In genomic region chr7:73978681-73979563, GRCh38 we compare ENCODE assay signal across 7 cellular contexts. TPM values are rescaled to one million over a fixed set of nuclear protein-coding genes. Genes with fewer than 3 reads are reported as not detected.
DNase-seq lines count a peak whose midpoint lies in the region; ATAC-seq and TF ChIP-seq lines count a peak whose summit lies in the region.

No MANE protein-coding gene starts in this region.

- H3K9me3 Mint-ChIP-seq in dendritic cell treated with granulocyte-macrophage colony-stimulating factor and Interleukin-4, amounts not matched to agents 40 ng/mL and 50 ng/mL, for 4 days, result no peaks in the 10 kb centered on the region
- peaks cover 0 to 4% (median 0%) of the 10 kb centered on the region in 7 donors for H3K9me3 Mint-ChIP-seq in naive B cell
- no peaks in the 10 kb centered on the region for H3K9me3 Mint-ChIP-seq in CD8-positive, alpha-beta T cell

- H3K27ac Mint-ChIP-seq in dendritic cell treated with granulocyte-macrophage colony-stimulating factor and Interleukin-4, amounts not matched to agents 40 ng/mL and 50 ng/mL, for 4 days, result peak overlapping the region; percentile 79
- no peak overlapping the region for H3K27ac Mint-ChIP-seq in naive B cell
- no peak overlapping the region for H3K27ac Mint-ChIP-seq in CD8-positive, alpha-beta T cell

- intact Hi-C loops in dendritic cell treated with granulocyte-macrophage colony-stimulating factor and Interleukin-4, amounts not matched to agents 40 ng/mL and 50 ng/mL, for 4 days (cut with micrococcal nuclease), result no loop called here
- intact Hi-C loops in CD8-positive, alpha-beta T cell (cut with DNase I, micrococcal nuclease), result no loop called here

- no peaks in the 10 kb centered on the region for H3K36me3 Mint-ChIP-seq in dendritic cell treated with granulocyte-macrophage colony-stimulating factor and Interleukin-4, amounts not matched to agents 40 ng/mL and 50 ng/mL, for 4 days (ENCODE audit: low read depth)
- H3K36me3 Mint-ChIP-seq in naive B cell, result no peaks in the 10 kb centered on the region
- no peaks in the 10 kb centered on the region for H3K36me3 Mint-ChIP-seq in CD8-positive, alpha-beta T cell

- DNase-seq in GDM1 (lab: John Stamatoyannopoulos, UW) (peak; percentile 77), HT-29 (ENCODE audit: low spot score) (peak; percentile 100), NOMO-1 treated with dmso at 0.1 percent for 144 hours (lab: John Stamatoyannopoulos, UW; ENCODE audit: unreplicated experiment) (peak; percentile 92), naive B cell (no peak)
- no peak for DNase-seq in CD8-positive, alpha-beta T cell

- no peaks in the 10 kb centered on the region for H3K27me3 ChIP-seq in CD8-positive, alpha-beta T cell (ENCODE audit: insufficient read depth, low read length)

- H3K27ac ChIP-seq in CD8-positive, alpha-beta T cell (ENCODE audit: low read depth, low read length), result no peak overlapping the region

- peak overlapping the region; percentile 7 for H3K4me3 Mint-ChIP-seq in dendritic cell treated with granulocyte-macrophage colony-stimulating factor and Interleukin-4, amounts not matched to agents 40 ng/mL and 50 ng/mL, for 4 days
- no peak overlapping the region for H3K4me3 Mint-ChIP-seq in naive B cell
- no peak overlapping the region for H3K4me3 Mint-ChIP-seq in CD8-positive, alpha-beta T cell

- peaks cover 24% of the 10 kb centered on the region for H3K27me3 Mint-ChIP-seq in dendritic cell treated with granulocyte-macrophage colony-stimulating factor and Interleukin-4, amounts not matched to agents 40 ng/mL and 50 ng/mL, for 4 days
- peaks cover 3 to 24% (median 21%) of the 10 kb centered on the region in 3 donors for H3K27me3 Mint-ChIP-seq in naive B cell
- peaks cover 9% of the 10 kb centered on the region for H3K27me3 Mint-ChIP-seq in CD8-positive, alpha-beta T cell (ENCODE audit: low read depth)

- no peak for TF ChIP-seq CTCF in CD8-positive, alpha-beta T cell (IDR thresholded peaks at IDR 0.05)

- no peaks in the 10 kb centered on the region for H3K9me3 ChIP-seq in CD8-positive, alpha-beta T cell (ENCODE audit: low read length)

- peaks cover 33% of the 10 kb centered on the region for H3K4me1 Mint-ChIP-seq in dendritic cell treated with granulocyte-macrophage colony-stimulating factor and Interleukin-4, amounts not matched to agents 40 ng/mL and 50 ng/mL, for 4 days (ENCODE audit: low read depth)
- H3K4me1 Mint-ChIP-seq in naive B cell, result peaks cover 8 to 13% (median 10%) of the 10 kb centered on the region in 3 donors
- H3K4me1 Mint-ChIP-seq in CD8-positive, alpha-beta T cell (ENCODE audit: low read depth), result no peaks in the 10 kb centered on the region

- CTCF ChIA-PET in CD8-positive, alpha-beta T cell (lab: Charles Lee), result interaction anchor here (1.3 kb wide), 1 partner anchor 48 kb away, joined by 4 read pairs; no protein-coding TSS in a partner anchor

- no peaks in the 10 kb centered on the region for H3K4me1 ChIP-seq in CD8-positive, alpha-beta T cell (ENCODE audit: insufficient read depth, low read length)

- peak; percentile 38 to 45 for ATAC-seq in naive B cell (ENCODE audit: low read depth in 2 of 2)
- no peak for ATAC-seq in GM19351 (IDR thresholded peaks at IDR 0.05; ENCODE audit: unreplicated experiment)
- no peak for ATAC-seq in CD8-positive, alpha-beta T cell

- no peak overlapping the region for H3K4me3 ChIP-seq in CD8-positive, alpha-beta T cell (ENCODE audit: low read depth, low read length)

- no peaks in the 10 kb centered on the region for H3K36me3 ChIP-seq in CD8-positive, alpha-beta T cell (ENCODE audit: insufficient read depth, low read length)

- POLR2A ChIA-PET in CD8-positive, alpha-beta T cell (lab: Charles Lee), result no interaction called here

RNA-seq across cellular contexts. Expression of gene ELN, which starts 49.1 kb away (rescaled TPM):
- 0.03 and 0.10 TPM in 2 replicates for total RNA-seq in HT-29 (2014; rRNA removed; shearing (Covaris generic))
- not detected for polyA plus RNA-seq in naive B cell (ENCODE audit: low read depth in 6 of 6)
- total RNA-seq in CD8-positive, alpha-beta T cell, result not detected

Comparison
In these comparisons a context has a peak if more than half of its experiments do, and no peak if none do; other contexts are left out.
1. DNase-seq: peak in GDM1 (single experiment), HT-29 (single experiment) and NOMO-1 treated with dmso at 0.1 percent for 144 hours (single experiment); none in naive B cell (single experiment) and CD8-positive, alpha-beta T cell (0 of 7).
2. ATAC-seq: peak in naive B cell (2 of 2); none in GM19351 (single experiment) and CD8-positive, alpha-beta T cell (single experiment).